ENCODE assay signal across 4 cellular contexts in genomic region chr4:181933471-181933870, GRCh38.
"Had no signal": no experiment of that assay in that cellular context is flagged by ENCODE, and none has a peak within 500 bp of the region (broad histone marks: within the 10 kb centered on the region; RNA-seq: fewer than 3 reads in every experiment).

No MANE protein-coding gene starts in this region.

- H3K4me2 ChIP-seq: GM23338 had no signal

- H3K4me3 ChIP-seq: GM23338 had no signal

- H2AFZ ChIP-seq: GM23338 had no signal

- H3K4me1 Mint-ChIP-seq: GM23338 had no signal

- H3K4me3 Mint-ChIP-seq: GM23338, H9 had no signal

- DNase-seq: H9, HCEC 1CT, IMR-90 had no signal

- H3K27ac Mint-ChIP-seq: GM23338, H9 had no signal
